20 cellular contexts compared by ENCODE assay signal in genomic region chr20:41446471-41446870, GRCh38.
"Had no signal": no experiment of that assay in that cellular context is flagged by ENCODE, and none has a peak within 500 bp of the region (broad histone marks: within the 10 kb centered on the region; RNA-seq: fewer than 3 reads in every experiment).

No MANE protein-coding gene starts in this region.

- H3K4me3 Mint-ChIP-seq: naive thymus-derived CD8-positive, alpha-beta T cell; nephron; stimulated activated naive B cell treated with anti-CD40 and anti-IgM and Interleukin-4, amounts not matched to agents 10 μg/mL and 1 μg/mL and 100 μg/mL, for 72 hours had no signal

- H3K27me3 Mint-ChIP-seq: naive thymus-derived CD8-positive, alpha-beta T cell; stimulated activated naive B cell treated with anti-CD40 and anti-IgM and Interleukin-4, amounts not matched to agents 10 μg/mL and 1 μg/mL and 100 μg/mL, for 72 hours had no signal

- H3K27ac Mint-ChIP-seq: nephron; stimulated activated naive B cell treated with anti-CD40 and anti-IgM and Interleukin-4, amounts not matched to agents 10 μg/mL and 1 μg/mL and 100 μg/mL, for 72 hours had no signal

- ATAC-seq: left cardiac atrium; left lung; lower lobe of right lung; naive thymus-derived CD8-positive, alpha-beta T cell; sciatic nerve; stimulated activated naive B cell treated with anti-CD40 and anti-IgM and Interleukin-4, amounts not matched to agents 10 μg/mL and 1 μg/mL and 100 μg/mL, for 72 hours; stimulated activated naive CD8-positive, alpha-beta T cell treated with anti-CD3 and anti-CD28 coated beads, Interleukin-15, Interleukin-2, amounts not matched to agents 100 U/mL and 50 U/mL, for 24 hours; upper lobe of right lung had no signal

- H3K9me3 Mint-ChIP-seq: naive thymus-derived CD8-positive, alpha-beta T cell; nephron; stimulated activated naive B cell treated with anti-CD40 and anti-IgM and Interleukin-4, amounts not matched to agents 10 μg/mL and 1 μg/mL and 100 μg/mL, for 72 hours had no signal

- DNase-seq: hippocampal formation; kidney glomerular epithelial cell; left cardiac atrium; left lung; lower lobe of right lung; mammary epithelial cell; mesenchymal stem cell; naive thymus-derived CD8-positive, alpha-beta T cell; psoas muscle; stimulated activated CD4-positive, alpha-beta T cell treated with anti-CD3 and anti-CD28 coated beads, Interleukin-12 subunit alpha, Interleukin-12 subunit beta, amount 100 ng/mL, for 4 hours; stimulated activated CD4-positive, alpha-beta T cell treated with anti-CD3 and anti-CD28 coated beads, Interleukin-15, amount 100 ng/mL, for 24 hours; stimulated activated CD4-positive, alpha-beta T cell treated with anti-CD3 and anti-CD28 coated beads, Interleukin-2, amount 100 ng/mL, for 24 hours; stimulated activated CD4-positive, alpha-beta T cell treated with anti-CD3 and anti-CD28 coated beads, Interleukin-4, amount 100 ng/mL, for 1 hour; stimulated activated naive B cell treated with anti-CD40 and anti-IgM and Interleukin-4, amounts not matched to agents 10 μg/mL and 1 μg/mL and 100 μg/mL, for 72 hours; stimulated activated naive CD8-positive, alpha-beta T cell treated with anti-CD3 and anti-CD28 coated beads, Interleukin-15, Interleukin-2, amounts not matched to agents 100 U/mL and 50 U/mL, for 24 hours; stomach; tibial artery; upper lobe of right lung had no signal
